In the genomic region with DNA sequence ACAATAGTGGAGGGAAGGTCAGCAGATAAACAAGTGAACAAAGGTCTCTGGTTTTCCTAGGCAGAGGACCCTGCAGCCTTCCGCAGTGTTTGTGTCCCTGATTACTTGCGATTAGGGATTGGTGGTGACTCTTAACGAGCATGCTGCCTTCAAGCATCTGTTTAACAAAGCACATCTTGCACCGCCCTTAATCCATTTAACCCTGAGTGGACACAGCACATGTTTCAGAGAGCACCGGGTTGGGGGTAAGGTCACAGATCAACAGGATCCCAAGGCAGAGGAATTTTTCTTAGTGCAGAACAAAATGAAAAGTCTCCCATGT, we compare ENCODE assay signal across 1 cellular context.
TF ChIP-seq lines count a peak whose summit lies in the region.
"Not testable (repeated sequence)": the region's sequence is repeated elsewhere in the genome, so short reads cannot be mapped to it uniquely, and the experiment has no call there.

No MANE protein-coding gene starts in this region.

TF ChIP-seq in HepG2, 621 proteins besides CTCF, POLR2A, EP300 and RAD21 (continued from another document):
- TF ChIP-seq, protein P1, sequence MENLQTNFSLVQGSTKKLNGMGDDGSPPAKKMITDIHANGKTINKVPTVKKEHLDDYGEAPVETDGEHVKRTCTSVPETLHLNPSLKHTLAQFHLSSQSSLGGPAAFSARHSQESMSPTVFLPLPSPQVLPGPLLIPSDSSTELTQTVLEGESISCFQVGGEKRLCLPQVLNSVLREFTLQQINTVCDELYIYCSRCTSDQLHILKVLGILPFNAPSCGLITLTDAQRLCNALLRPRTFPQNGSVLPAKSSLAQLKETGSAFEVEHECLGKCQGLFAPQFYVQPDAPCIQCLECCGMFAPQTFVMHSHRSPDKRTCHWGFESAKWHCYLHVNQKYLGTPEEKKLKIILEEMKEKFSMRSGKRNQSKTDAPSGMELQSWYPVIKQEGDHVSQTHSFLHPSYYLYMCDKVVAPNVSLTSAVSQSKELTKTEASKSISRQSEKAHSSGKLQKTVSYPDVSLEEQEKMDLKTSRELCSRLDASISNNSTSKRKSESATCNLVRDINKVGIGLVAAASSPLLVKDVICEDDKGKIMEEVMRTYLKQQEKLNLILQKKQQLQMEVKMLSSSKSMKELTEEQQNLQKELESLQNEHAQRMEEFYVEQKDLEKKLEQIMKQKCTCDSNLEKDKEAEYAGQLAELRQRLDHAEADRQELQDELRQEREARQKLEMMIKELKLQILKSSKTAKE (CRISPR knock-in tag; IDR thresholded peaks at IDR 0.05; ENCODE audit: borderline replicate concordance): 0 out of 2 replicates have a peak, but pooled peaks have one; percentile 21
- TF ChIP-seq FOSL2 (CRISPR knock-in tag; IDR thresholded peaks at IDR 0.05): peak; percentile 49
- TF ChIP-seq, protein P2, sequence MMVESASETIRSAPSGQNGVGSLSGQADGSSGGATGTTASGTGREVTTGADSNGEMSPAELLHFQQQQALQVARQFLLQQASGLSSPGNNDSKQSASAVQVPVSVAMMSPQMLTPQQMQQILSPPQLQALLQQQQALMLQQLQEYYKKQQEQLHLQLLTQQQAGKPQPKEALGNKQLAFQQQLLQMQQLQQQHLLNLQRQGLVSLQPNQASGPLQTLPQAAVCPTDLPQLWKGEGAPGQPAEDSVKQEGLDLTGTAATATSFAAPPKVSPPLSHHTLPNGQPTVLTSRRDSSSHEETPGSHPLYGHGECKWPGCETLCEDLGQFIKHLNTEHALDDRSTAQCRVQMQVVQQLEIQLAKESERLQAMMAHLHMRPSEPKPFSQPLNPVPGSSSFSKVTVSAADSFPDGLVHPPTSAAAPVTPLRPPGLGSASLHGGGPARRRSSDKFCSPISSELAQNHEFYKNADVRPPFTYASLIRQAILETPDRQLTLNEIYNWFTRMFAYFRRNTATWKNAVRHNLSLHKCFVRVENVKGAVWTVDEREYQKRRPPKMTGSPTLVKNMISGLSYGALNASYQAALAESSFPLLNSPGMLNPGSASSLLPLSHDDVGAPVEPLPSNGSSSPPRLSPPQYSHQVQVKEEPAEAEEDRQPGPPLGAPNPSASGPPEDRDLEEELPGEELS (CRISPR knock-in tag; IDR thresholded peaks at IDR 0.05): peak; percentile 69
- peak; percentile 51; the same call in 1 of the 2 replicates for TF ChIP-seq BCL6 (CRISPR knock-in tag; IDR thresholded peaks at IDR 0.05)
- 0 out of 2 replicates have a peak, but pooled peaks have one; percentile 43 for TF ChIP-seq FOXA3 (CRISPR knock-in tag; IDR thresholded peaks at IDR 0.05)
- not testable (repeated sequence) for TF ChIP-seq SOX6, FOXP1, SOX13 (IDR thresholded peaks at IDR 0.05)
- peak; percentile 65 for TF ChIP-seq SOX6 (CRISPR knock-in tag; IDR thresholded peaks at IDR 0.05)
- peak; percentile 55 for TF ChIP-seq SAP130 (CRISPR knock-in tag; IDR thresholded peaks at IDR 0.05; ENCODE audit: low read depth)
- peak; percentile 46; the same call in 1 of the 2 replicates for TF ChIP-seq RARA (CRISPR knock-in tag; IDR thresholded peaks at IDR 0.05)
- TF ChIP-seq, protein P3, sequence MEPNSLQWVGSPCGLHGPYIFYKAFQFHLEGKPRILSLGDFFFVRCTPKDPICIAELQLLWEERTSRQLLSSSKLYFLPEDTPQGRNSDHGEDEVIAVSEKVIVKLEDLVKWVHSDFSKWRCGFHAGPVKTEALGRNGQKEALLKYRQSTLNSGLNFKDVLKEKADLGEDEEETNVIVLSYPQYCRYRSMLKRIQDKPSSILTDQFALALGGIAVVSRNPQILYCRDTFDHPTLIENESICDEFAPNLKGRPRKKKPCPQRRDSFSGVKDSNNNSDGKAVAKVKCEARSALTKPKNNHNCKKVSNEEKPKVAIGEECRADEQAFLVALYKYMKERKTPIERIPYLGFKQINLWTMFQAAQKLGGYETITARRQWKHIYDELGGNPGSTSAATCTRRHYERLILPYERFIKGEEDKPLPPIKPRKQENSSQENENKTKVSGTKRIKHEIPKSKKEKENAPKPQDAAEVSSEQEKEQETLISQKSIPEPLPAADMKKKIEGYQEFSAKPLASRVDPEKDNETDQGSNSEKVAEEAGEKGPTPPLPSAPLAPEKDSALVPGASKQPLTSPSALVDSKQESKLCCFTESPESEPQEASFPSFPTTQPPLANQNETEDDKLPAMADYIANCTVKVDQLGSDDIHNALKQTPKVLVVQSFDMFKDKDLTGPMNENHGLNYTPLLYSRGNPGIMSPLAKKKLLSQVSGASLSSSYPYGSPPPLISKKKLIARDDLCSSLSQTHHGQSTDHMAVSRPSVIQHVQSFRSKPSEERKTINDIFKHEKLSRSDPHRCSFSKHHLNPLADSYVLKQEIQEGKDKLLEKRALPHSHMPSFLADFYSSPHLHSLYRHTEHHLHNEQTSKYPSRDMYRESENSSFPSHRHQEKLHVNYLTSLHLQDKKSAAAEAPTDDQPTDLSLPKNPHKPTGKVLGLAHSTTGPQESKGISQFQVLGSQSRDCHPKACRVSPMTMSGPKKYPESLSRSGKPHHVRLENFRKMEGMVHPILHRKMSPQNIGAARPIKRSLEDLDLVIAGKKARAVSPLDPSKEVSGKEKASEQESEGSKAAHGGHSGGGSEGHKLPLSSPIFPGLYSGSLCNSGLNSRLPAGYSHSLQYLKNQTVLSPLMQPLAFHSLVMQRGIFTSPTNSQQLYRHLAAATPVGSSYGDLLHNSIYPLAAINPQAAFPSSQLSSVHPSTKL (CRISPR knock-in tag; IDR thresholded peaks at IDR 0.05): peak; percentile 63
- peak; percentile 29; the same call in 1 of the 2 replicates for TF ChIP-seq HNF4A (CRISPR knock-in tag; IDR thresholded peaks at IDR 0.05)
- TF ChIP-seq FOXP1 (CRISPR knock-in tag; IDR thresholded peaks at IDR 0.05): peak; percentile 41; the same call in 1 of the 2 replicates
- TF ChIP-seq SOX5 (CRISPR knock-in tag; IDR thresholded peaks at IDR 0.05; ENCODE audit: borderline replicate concordance): peak; percentile 64; the same call in 1 of the 2 replicates
- peak; percentile 13 for TF ChIP-seq TEAD3 (CRISPR knock-in tag; optimal IDR thresholded peaks at IDR 0.05; ENCODE audit: borderline replicate concordance)
- TF ChIP-seq HOXA3 (CRISPR knock-in tag; IDR thresholded peaks at IDR 0.05): 0 out of 2 replicates have a peak, but pooled peaks have one; percentile 23
- TF ChIP-seq SOX13 (CRISPR knock-in tag; conservative IDR thresholded peaks at IDR 0.05 in 1 of 2, IDR thresholded peaks at IDR 0.05 in 1 of 2): peak in 1 of 2 experiments; percentile 74; a peak in 2 of 4 replicates
- peak; percentile 43; the same call in 1 of the 2 replicates for TF ChIP-seq SP5 (CRISPR knock-in tag; IDR thresholded peaks at IDR 0.05; ENCODE audit: borderline replicate concordance, low read depth)
- 0 out of 2 replicates have a peak, but pooled peaks have one; percentile 13 for TF ChIP-seq GATAD2A (CRISPR knock-in tag; IDR thresholded peaks at IDR 0.05)
TF ChIP-seq in HepG2: peak in this region for 18; not testable (repeated sequence) for 603.
